ENCODE assay signal across 16 cellular contexts in the genomic region with DNA sequence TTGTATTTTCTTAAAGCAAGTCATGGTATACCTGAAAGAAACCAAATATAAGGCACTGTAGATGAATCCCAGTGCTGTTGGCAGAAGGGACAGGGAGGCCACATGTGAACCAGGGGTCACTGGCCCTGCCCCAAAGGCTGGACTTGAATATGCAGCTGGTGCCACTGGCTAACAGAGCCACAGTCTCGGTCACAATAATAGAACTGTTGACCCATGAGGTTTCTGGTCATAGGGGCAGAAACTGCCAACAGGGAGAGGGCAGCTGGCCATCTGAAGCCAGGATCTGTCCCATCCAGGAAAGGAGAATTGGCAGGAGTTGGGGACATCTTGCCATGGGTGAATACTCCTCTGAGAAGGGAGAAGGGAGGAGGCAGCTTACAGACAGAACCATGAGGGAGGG. TPM values are rescaled to one million over a fixed set of nuclear protein-coding genes. Genes with fewer than 3 reads are reported as not detected.
"Had no signal": no experiment of that assay in that cellular context is flagged by ENCODE, and none has a peak within 500 bp of the region (broad histone marks: within the 10 kb centered on the region; RNA-seq: fewer than 3 reads in every experiment).

No MANE protein-coding gene starts in this region.

- H3K9me3 ChIP-seq: uterus had no signal

- H3K4me3 ChIP-seq: heart left ventricle, lower lobe of right lung, SK-N-MC, tibial nerve, uterus had no signal

- FAIRE-seq: frontal cortex, TTC549 had no signal

- ATAC-seq: activated T-helper 17 cell treated with anti-CD3 and anti-CD28 coated beads, Interleukin-2, amount 50 U/mL, for 72 hours; heart left ventricle; lower lobe of right lung; stimulated activated naive B cell treated with anti-CD40 and anti-IgM and Interleukin-4, amounts not matched to agents 10 μg/mL and 1 μg/mL and 100 μg/mL, for 72 hours had no signal

- H3K27ac ChIP-seq: heart left ventricle, lower lobe of right lung, SK-N-MC, tibial nerve, uterus had no signal

- H3K4me1 ChIP-seq: lower lobe of right lung, uterus had no signal

- DNase-seq: activated CD4-positive, alpha-beta T cell treated with anti-CD3 and anti-CD28 coated beads, Interleukin-2, amount 50 U/mL, for 4 hours; activated naive CD4-positive, alpha-beta T cell; activated naive CD8-positive, alpha-beta T cell treated with anti-CD3 and anti-CD28 coated beads for 36 hours; activated T-cell treated with anti-CD3 and anti-CD28 coated beads for 4 hours; cortex of kidney; effector CD4-positive, alpha-beta T cell; heart left ventricle; immature natural killer cell; lower lobe of right lung; stimulated activated naive B cell treated with anti-CD40 and anti-IgM and Interleukin-4, amounts not matched to agents 10 μg/mL and 1 μg/mL and 100 μg/mL, for 72 hours; uterus had no signal

- H3K27me3 ChIP-seq: heart left ventricle, tibial nerve, uterus had no signal

- H3K36me3 ChIP-seq: heart left ventricle, lower lobe of right lung, tibial nerve, uterus had no signal

RNA-seq across cellular contexts. Expression of a gene that starts 31.9 kb away (rescaled TPM):
- total RNA-seq: activated naive CD8-positive, alpha-beta T cell treated with anti-CD3 and anti-CD28 coated beads for 36 hours had no signal
- polyA plus RNA-seq: immature natural killer cell had no signal
